In the genomic region with DNA sequence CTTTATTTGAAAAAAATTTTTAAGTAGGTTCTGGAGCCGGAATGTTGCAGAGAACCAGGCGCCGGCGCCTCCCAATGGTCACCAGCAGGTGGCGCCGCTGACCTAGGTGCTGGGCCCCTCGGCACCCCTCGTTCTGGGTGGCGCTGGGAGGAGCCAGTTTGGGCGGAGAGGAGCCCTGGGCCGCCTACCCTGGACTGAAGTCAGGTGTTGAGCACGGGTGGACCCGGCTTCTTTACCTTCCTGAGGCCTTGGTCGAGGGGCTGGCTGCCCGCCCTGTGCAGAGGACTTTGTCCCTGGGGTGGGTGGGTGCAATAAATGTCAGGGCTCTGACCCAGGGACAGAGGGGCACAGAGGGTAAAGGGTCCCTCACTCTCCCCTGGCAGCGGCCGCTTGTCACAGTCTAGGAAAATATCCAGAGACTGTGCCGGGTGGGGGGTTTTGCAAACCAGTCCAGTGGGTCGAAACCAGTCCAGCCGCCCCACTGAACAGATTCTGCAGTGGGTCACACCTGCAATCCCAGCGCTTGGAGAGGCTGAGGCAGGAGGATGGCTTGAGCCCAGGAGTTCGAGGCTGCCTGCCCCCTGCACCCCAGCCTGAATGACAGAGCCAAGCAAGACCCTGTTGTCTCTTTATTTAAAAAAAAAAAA, we compare ENCODE assay signal across 8 cellular contexts. TPM values are rescaled to one million over a fixed set of nuclear protein-coding genes. Genes with fewer than 3 reads are reported as not detected.
DNase-seq lines count a peak whose midpoint lies in the region; ATAC-seq and TF ChIP-seq lines count a peak whose summit lies in the region.

No MANE protein-coding gene starts in this region.

- H3K4me3 ChIP-seq in Jurkat, Clone E6-1 (ENCODE audit: low read length): no peak overlapping the region
- H3K4me3 ChIP-seq in Peyer's patch (peak overlapping the region in 1 of 4 donors; percentile 1), fibroblast of mammary gland (ENCODE audit: control insufficient read depth, low read depth, low read length) (no peak overlapping the region)

- H3K9me3 ChIP-seq in Peyer's patch: no peaks in the 10 kb centered on the region

- H3K27ac Mint-ChIP-seq in neural crest cell (ENCODE audit: unreplicated experiment): no peak overlapping the region

- TF ChIP-seq CTCF in Peyer's patch (IDR thresholded peaks at IDR 0.05) (peak; percentile 87 to 97 (median 93)), fibroblast of mammary gland (conservative IDR thresholded peaks at IDR 0.05; ENCODE audit: control insufficient read depth, insufficient read depth, low read depth, low read length) (peak; percentile 88), neural crest cell (conservative IDR thresholded peaks at IDR 0.05) (peak; percentile 99)

- TF ChIP-seq POLR2A in Peyer's patch (IDR thresholded peaks at IDR 0.05): no peak

- no peak overlapping the region for H3K27ac ChIP-seq in Peyer's patch
- H3K27ac ChIP-seq in substantia nigra (ENCODE audit: low read depth, low read length, poor library complexity, severe bottlenecking): no peak overlapping the region

- no peaks in the 10 kb centered on the region for H3K9me3 Mint-ChIP-seq in activated T-cell treated with anti-CD3 and anti-CD28 coated beads, Interleukin-2, amount 50 U/mL, for 4 hours
- H3K9me3 Mint-ChIP-seq in neural crest cell: no peaks in the 10 kb centered on the region

- peaks cover 0 to 4% (median 1%) of the 10 kb centered on the region in 4 donors for H3K4me1 ChIP-seq in Peyer's patch

- H3K36me3 Mint-ChIP-seq in activated T-cell treated with anti-CD3 and anti-CD28 coated beads, Interleukin-2, amount 50 U/mL, for 4 hours (ENCODE audit: insufficient read depth): no peaks in the 10 kb centered on the region
- H3K36me3 Mint-ChIP-seq in neural crest cell (ENCODE audit: low read depth): no peaks in the 10 kb centered on the region

- no peaks in the 10 kb centered on the region for H3K27me3 Mint-ChIP-seq in activated T-cell treated with anti-CD3 and anti-CD28 coated beads, Interleukin-2, amount 50 U/mL, for 4 hours (ENCODE audit: low read depth)
- no peaks in the 10 kb centered on the region for H3K27me3 Mint-ChIP-seq in neural crest cell (ENCODE audit: low read depth)

- H3K36me3 ChIP-seq in Peyer's patch: no peaks in the 10 kb centered on the region

- ATAC-seq in activated T-cell treated with anti-CD3 and anti-CD28 coated beads, Interleukin-2, amount 50 U/mL, for 4 hours: peak; percentile 88 to 95

- H3K4me1 Mint-ChIP-seq in activated T-cell treated with anti-CD3 and anti-CD28 coated beads, Interleukin-2, amount 50 U/mL, for 4 hours (ENCODE audit: low read depth): no peaks in the 10 kb centered on the region
- H3K4me1 Mint-ChIP-seq in neural crest cell: no peaks in the 10 kb centered on the region

- DNase-seq in SIG-M5 treated with dmso at 0.1 percent for 504 hours (lab: John Stamatoyannopoulos, UW; ENCODE audit: unreplicated experiment): peak; percentile 62
- DNase-seq in SIG-M5 (lab: John Stamatoyannopoulos, UW): no peak
- DNase-seq in Jurkat, Clone E6-1 (ENCODE audit: low read depth, low spot score): peak; percentile 45
- peak; percentile 79 to 90 (median 84) for DNase-seq in Peyer's patch
- peak; percentile 77 for DNase-seq in activated T-cell treated with anti-CD3 and anti-CD28 coated beads, Interleukin-2, amount 50 U/mL, for 4 hours
- peak; percentile 54 for DNase-seq in fibroblast of mammary gland (ENCODE audit: low read depth)
- peak; percentile 79 for DNase-seq in neural crest cell (ENCODE audit: low read depth, low spot score)
- peak in 38 of 49 donors; percentile 15 to 84 (median 50) for DNase-seq in substantia nigra (lab: John Stamatoyannopoulos, UW)

- no peak overlapping the region for H3K4me3 Mint-ChIP-seq in activated T-cell treated with anti-CD3 and anti-CD28 coated beads, Interleukin-2, amount 50 U/mL, for 4 hours
- H3K4me3 Mint-ChIP-seq in neural crest cell: no peak overlapping the region

- no peaks in the 10 kb centered on the region for H3K27me3 ChIP-seq in Peyer's patch

RNA-seq across cellular contexts. Expression of a gene that starts 30.1 kb away (rescaled TPM):
- not detected for polyA plus RNA-seq in Jurkat, Clone E6-1 (2012; ENCODE audit: insufficient read depth, insufficient read length)
- total RNA-seq in Peyer's patch (10 to 100 TPM in 1 of 4 donors, 1 to 10 TPM in 1, not detected in 2; 3.2 to 86.6 TPM), neural crest cell (not detected in 2 replicates)
- under 1 TPM in 1 of 3 donors, not detected in 2; 0.30 TPM for total RNA-seq in activated T-cell treated with anti-CD3 and anti-CD28 coated beads, Interleukin-2, amount 50 U/mL, for 4 hours

RNA-seq across cellular contexts. Expression of a gene that starts 40.3 kb away (rescaled TPM):
- polyA plus RNA-seq in Jurkat, Clone E6-1 (2012; ENCODE audit: insufficient read depth, insufficient read length): 138 TPM
- total RNA-seq in Peyer's patch (100 to 1,000 TPM; 141 to 305 (median 291) TPM), neural crest cell (241 and 244 TPM in 2 replicates)
- 100 to 1,000 TPM; 121 to 132 (median 132) TPM for total RNA-seq in activated T-cell treated with anti-CD3 and anti-CD28 coated beads, Interleukin-2, amount 50 U/mL, for 4 hours
